Comparison of ENCODE assay signal across 17 cellular contexts in genomic region chr6:47267301-47267700, GRCh38.
"Had no signal": no experiment of that assay in that cellular context is flagged by ENCODE, and none has a peak within 500 bp of the region (broad histone marks: within the 10 kb centered on the region; RNA-seq: fewer than 3 reads in every experiment).

No MANE protein-coding gene starts in this region.

- H3K4me1 ChIP-seq: colonic mucosa, foreskin keratinocyte, parathyroid adenoma, psoas muscle had no signal

- H3K79me2 ChIP-seq: parathyroid adenoma had no signal

- H3K27ac ChIP-seq: colonic mucosa, foreskin keratinocyte, parathyroid adenoma, psoas muscle, skin epidermis, stomach had no signal

- DNase-seq: colonic mucosa; dermis blood vessel endothelial cell; erythroblast; foreskin keratinocyte; left colon; left ventricle myocardium superior; mesendoderm; naive B cell; psoas muscle; stimulated activated CD4-positive, alpha-beta T cell treated with anti-CD3 and anti-CD28 coated beads, Interleukin-2, amount 100 ng/mL, for 24 hours; stimulated activated naive CD4-positive, alpha-beta T cell; stomach; substantia nigra had no signal

- ATAC-seq: foreskin keratinocyte, left colon, left ventricle myocardium superior, psoas muscle, sciatic nerve had no signal

- H3K36me3 ChIP-seq: colonic mucosa had no signal

- H3K4me3 ChIP-seq: colonic mucosa, lung, psoas muscle, skin epidermis, stomach had no signal

- H3K9me3 ChIP-seq: colonic mucosa, psoas muscle, stomach had no signal

- H3K9ac ChIP-seq: parathyroid adenoma had no signal

- H3K27me3 ChIP-seq: colonic mucosa, foreskin keratinocyte, stomach had no signal

- H2AFZ ChIP-seq: parathyroid adenoma had no signal
